Comparison of ENCODE assay signal across 1 cellular context in genomic region chr6:156988276-156989158, GRCh38.
A peak's percentile ranks its signal among the peaks of the same experiment; 100 is the strongest.
TF ChIP-seq lines count a peak whose summit lies in the region.

No MANE protein-coding gene starts in this region.

TF ChIP-seq in HepG2, 621 proteins besides CTCF, POLR2A, EP300 and RAD21 (continued from another document):
- TF ChIP-seq, protein P1, sequence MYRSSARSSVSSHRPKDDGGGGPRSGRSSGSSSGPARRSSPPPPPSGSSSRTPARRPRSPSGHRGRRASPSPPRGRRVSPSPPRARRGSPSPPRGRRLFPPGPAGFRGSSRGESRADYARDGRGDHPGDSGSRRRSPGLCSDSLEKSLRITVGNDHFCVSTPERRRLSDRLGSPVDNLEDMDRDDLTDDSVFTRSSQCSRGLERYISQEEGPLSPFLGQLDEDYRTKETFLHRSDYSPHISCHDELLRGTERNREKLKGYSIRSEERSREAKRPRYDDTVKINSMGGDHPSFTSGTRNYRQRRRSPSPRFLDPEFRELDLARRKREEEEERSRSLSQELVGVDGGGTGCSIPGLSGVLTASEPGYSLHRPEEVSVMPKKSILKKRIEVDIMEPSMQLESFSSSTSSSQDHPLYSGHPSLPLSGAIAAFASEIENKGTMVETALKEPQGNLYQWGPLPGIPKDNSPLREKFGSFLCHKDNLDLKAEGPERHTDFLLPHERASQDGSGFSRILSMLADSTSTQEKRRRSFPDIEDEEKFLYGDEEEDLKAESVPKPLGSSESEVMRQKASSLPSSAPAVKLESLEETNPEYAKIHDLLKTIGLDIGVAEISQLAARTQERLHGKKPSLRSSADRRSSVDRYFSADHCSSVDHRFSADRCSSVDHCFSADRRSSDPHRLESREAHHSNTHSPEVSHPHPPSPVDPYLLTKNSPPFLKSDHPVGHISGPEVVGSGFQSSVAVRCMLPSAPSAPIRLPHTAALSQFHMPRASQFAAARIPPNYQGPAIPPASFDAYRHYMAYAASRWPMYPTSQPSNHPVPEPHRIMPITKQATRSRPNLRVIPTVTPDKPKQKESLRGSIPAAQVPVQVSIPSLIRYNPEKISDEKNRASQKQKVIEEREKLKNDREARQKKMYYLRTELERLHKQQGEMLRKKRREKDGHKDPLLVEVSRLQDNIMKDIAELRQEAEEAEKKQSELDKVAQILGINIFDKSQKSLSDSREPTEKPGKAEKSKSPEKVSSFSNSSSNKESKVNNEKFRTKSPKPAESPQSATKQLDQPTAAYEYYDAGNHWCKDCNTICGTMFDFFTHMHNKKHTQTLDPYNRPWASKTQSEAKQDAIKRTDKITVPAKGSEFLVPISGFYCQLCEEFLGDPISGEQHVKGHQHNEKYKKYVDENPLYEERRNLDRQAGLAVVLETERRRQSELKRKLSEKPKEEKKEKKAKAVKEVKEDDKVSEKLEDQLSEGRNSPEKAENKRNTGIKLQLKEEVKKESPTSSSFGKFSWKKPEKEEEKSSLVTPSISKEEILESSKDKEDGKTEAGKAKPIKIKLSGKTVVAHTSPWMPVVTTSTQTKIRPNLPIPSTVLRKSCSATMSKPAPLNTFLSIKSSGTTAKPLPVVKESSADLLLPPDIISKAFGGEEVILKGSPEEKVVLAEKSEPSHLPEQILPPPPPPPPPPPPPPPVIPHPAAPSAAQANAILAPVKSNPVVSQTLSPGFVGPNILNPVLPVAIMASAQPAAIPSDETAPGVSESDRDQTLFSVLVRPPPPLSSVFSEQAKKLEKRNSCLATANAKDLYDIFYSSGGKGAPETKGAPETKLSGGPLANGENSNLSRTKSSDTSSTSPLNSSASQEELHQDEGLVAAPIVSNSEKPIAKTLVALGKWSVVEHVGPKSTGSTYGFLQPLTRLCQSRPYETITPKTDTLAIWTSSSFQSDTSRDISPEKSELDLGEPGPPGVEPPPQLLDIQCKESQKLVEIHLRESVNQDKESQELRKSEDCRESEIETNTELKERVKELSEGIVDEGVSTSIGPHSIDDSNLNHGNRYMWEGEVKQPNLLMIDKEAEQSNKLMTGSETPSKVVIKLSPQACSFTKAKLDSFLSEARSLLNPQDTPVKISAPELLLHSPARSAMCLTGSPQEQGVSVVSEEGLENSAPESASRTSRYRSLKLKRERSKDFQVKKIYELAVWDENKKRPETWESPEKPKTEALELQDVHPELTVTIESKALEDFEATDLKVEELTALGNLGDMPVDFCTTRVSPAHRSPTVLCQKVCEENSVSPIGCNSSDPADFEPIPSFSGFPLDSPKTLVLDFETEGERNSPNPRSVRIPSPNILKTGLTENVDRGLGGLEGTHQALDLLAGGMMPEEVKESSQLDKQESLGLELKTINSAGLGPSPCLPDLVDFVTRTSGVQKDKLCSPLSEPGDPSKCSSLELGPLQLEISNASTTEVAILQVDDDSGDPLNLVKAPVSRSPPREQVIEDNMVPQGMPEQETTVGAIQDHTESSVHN (CRISPR knock-in tag; IDR thresholded peaks at IDR 0.05) = no peak
- TF ChIP-seq KDM5B (CRISPR knock-in tag; IDR thresholded peaks at IDR 0.05; ENCODE audit: borderline replicate concordance) (no peak), NAIF1 (CRISPR knock-in tag; IDR thresholded peaks at IDR 0.05; ENCODE audit: borderline replicate concordance) (no peak), SRF (IDR thresholded peaks at IDR 0.05; ENCODE audit: low read depth, low read length) (no peak), ZNF460 (CRISPR knock-in tag; IDR thresholded peaks at IDR 0.05; ENCODE audit: borderline replicate concordance) (no peak), SATB2 (CRISPR knock-in tag; IDR thresholded peaks at IDR 0.05) (no peak), HHEX (CRISPR knock-in tag; IDR thresholded peaks at IDR 0.05) (no peak), MXI1 (IDR thresholded peaks at IDR 0.05; ENCODE audit: borderline replicate concordance, low read depth, low read length) (0 out of 3 replicates have a peak, but pooled peaks have one; percentile 15), ZNF274 (CRISPR knock-in tag; IDR thresholded peaks at IDR 0.05) (no peak), PHF8 (CRISPR knock-in tag; IDR thresholded peaks at IDR 0.05) (no peak), ATF4 (CRISPR knock-in tag; IDR thresholded peaks at IDR 0.05) (no peak)
- TF ChIP-seq, protein P2, sequence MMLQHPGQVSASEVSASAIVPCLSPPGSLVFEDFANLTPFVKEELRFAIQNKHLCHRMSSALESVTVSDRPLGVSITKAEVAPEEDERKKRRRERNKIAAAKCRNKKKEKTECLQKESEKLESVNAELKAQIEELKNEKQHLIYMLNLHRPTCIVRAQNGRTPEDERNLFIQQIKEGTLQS (CRISPR knock-in tag; IDR thresholded peaks at IDR 0.05) = no peak
- TF ChIP-seq, protein P3, sequence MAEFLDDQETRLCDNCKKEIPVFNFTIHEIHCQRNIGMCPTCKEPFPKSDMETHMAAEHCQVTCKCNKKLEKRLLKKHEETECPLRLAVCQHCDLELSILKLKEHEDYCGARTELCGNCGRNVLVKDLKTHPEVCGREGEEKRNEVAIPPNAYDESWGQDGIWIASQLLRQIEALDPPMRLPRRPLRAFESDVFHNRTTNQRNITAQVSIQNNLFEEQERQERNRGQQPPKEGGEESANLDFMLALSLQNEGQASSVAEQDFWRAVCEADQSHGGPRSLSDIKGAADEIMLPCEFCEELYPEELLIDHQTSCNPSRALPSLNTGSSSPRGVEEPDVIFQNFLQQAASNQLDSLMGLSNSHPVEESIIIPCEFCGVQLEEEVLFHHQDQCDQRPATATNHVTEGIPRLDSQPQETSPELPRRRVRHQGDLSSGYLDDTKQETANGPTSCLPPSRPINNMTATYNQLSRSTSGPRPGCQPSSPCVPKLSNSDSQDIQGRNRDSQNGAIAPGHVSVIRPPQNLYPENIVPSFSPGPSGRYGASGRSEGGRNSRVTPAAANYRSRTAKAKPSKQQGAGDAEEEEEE (CRISPR knock-in tag; IDR thresholded peaks at IDR 0.05; ENCODE audit: borderline replicate concordance) = no peak
- TF ChIP-seq, protein P4, sequence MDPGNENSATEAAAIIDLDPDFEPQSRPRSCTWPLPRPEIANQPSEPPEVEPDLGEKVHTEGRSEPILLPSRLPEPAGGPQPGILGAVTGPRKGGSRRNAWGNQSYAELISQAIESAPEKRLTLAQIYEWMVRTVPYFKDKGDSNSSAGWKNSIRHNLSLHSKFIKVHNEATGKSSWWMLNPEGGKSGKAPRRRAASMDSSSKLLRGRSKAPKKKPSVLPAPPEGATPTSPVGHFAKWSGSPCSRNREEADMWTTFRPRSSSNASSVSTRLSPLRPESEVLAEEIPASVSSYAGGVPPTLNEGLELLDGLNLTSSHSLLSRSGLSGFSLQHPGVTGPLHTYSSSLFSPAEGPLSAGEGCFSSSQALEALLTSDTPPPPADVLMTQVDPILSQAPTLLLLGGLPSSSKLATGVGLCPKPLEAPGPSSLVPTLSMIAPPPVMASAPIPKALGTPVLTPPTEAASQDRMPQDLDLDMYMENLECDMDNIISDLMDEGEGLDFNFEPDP (CRISPR knock-in tag; conservative IDR thresholded peaks at IDR 0.05) = no peak
